Comparison of ENCODE assay signal across 15 cellular contexts in the genomic region with DNA sequence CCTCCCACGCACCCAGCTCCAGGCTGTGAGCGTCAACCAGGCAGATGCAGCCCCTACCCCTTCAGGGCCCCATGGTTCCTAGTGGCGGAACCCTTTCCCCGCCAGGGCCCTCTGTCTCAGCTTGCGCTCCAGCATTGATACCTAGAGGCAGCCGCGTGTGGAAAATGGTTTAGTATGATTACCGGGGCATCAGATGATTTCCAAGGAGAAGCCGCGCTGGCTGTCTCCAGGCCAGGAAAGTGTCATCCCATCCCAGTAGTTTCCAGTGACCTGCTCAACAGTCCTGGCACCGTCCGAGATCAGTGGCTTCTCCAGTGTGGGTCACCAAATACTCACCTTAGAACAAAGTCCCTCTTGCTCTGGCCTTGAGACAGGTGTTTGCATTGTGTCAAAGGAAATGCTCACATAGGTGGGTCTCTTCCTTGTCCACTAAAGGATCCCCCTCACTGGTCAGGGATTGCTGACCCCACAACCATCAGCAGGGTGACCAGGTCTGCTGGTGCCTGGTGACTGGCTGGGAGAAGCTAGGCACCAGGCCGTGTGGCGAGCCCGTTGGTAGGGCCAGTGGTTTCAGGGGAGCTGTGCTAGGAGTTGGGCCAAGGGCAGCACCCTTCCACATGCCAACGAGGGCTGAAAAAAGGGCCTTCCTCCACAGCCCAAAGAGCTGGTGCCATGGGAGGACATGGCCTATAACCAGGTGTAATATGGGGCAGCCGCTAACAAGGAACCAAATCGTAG.
"Had no signal": no experiment of that assay in that cellular context is flagged by ENCODE, and none has a peak within 500 bp of the region (broad histone marks: within the 10 kb centered on the region; RNA-seq: fewer than 3 reads in every experiment).

No MANE protein-coding gene starts in this region.

- H3K27ac Mint-ChIP-seq: activated B cell treated with CpG ODN at 0.5 μM for 24 hours; activated CD4-positive, alpha-beta T cell treated with anti-CD3 and anti-CD28 coated beads, Interleukin-2, amount 10 ng/mL, durations not matched to agents 7 days and 5 days; activated naive CD8-positive, alpha-beta T cell treated with anti-CD3 and anti-CD28 coated beads for 36 hours; nephron; stimulated activated naive CD8-positive, alpha-beta T cell treated with anti-CD3 and anti-CD28 coated beads, Interleukin-15, Interleukin-2, amounts not matched to agents 100 ng/mL and 50 ng/mL, for 24 hours had no signal

- H3K27me3 Mint-ChIP-seq: activated CD4-positive, alpha-beta T cell treated with anti-CD3 and anti-CD28 coated beads, Interleukin-2, amount 10 ng/mL, durations not matched to agents 7 days and 5 days; activated naive CD8-positive, alpha-beta T cell treated with anti-CD3 and anti-CD28 coated beads for 36 hours had no signal

- H3K4me3 Mint-ChIP-seq: activated B cell treated with CpG ODN at 0.5 μM for 24 hours; activated CD4-positive, alpha-beta T cell treated with anti-CD3 and anti-CD28 coated beads, Interleukin-2, amount 10 ng/mL, durations not matched to agents 7 days and 5 days; activated naive CD8-positive, alpha-beta T cell treated with anti-CD3 and anti-CD28 coated beads for 36 hours; activated T-cell treated with anti-CD3 and anti-CD28 coated beads, Interleukin-2, amount 50 U/mL, for 4 hours; nephron; stimulated activated naive CD8-positive, alpha-beta T cell treated with anti-CD3 and anti-CD28 coated beads, Interleukin-15, Interleukin-2, amounts not matched to agents 100 ng/mL and 50 ng/mL, for 24 hours had no signal

- FAIRE-seq: TTC549 had no signal

- ATAC-seq: activated T-cell treated with anti-CD3 and anti-CD28 coated beads, Interleukin-2, amount 50 U/mL, for 4 hours had no signal

- H3K9me3 Mint-ChIP-seq: activated B cell treated with CpG ODN at 0.5 μM for 24 hours had no signal

- H3K4me1 Mint-ChIP-seq: activated B cell treated with CpG ODN at 0.5 μM for 24 hours; activated CD4-positive, alpha-beta T cell treated with anti-CD3 and anti-CD28 coated beads, Interleukin-2, amount 10 ng/mL, durations not matched to agents 7 days and 5 days; activated naive CD8-positive, alpha-beta T cell treated with anti-CD3 and anti-CD28 coated beads for 36 hours; nephron had no signal

- DNase-seq: activated CD4-positive, alpha-beta T cell treated with anti-CD3 and anti-CD28 coated beads, Interleukin-2, amount 10 ng/mL, durations not matched to agents 7 days and 5 days; activated gamma-delta T cell treated with Interleukin-2 at 50 U/mL for 16 hours; activated naive CD8-positive, alpha-beta T cell treated with anti-CD3 and anti-CD28 coated beads for 36 hours; activated T-cell treated with anti-CD3 and anti-CD28 coated beads, Interleukin-2, amount 50 U/mL, for 4 hours; anterior cingulate cortex; cerebellar nuclear complex; dermis blood vessel endothelial cell; hypothalamus; mammary epithelial cell; stimulated activated CD4-positive, alpha-beta T cell treated with anti-CD3 and anti-CD28 coated beads, Interleukin-2, amount 100 ng/mL, for 48 hours; T-helper 2 cell had no signal

- H3K36me3 Mint-ChIP-seq: activated naive CD8-positive, alpha-beta T cell treated with anti-CD3 and anti-CD28 coated beads for 36 hours had no signal
